In genomic region chrX:16138108-16138427, GRCh38 we compare ENCODE assay signal across 11 cellular contexts. TPM values are rescaled to one million over a fixed set of nuclear protein-coding genes. Genes with fewer than 3 reads are reported as not detected.
DNase-seq lines count a peak whose midpoint lies in the region; ATAC-seq, FAIRE-seq and TF ChIP-seq lines count a peak whose summit lies in the region.
"Had no signal": no experiment of that assay in that cellular context is flagged by ENCODE, and none has a peak within 500 bp of the region (broad histone marks: within the 10 kb centered on the region; RNA-seq: fewer than 3 reads in every experiment).

No MANE protein-coding gene starts in this region.

- no peak overlapping the region for H3K4me2 ChIP-seq in SK-N-SH
- H3K4me2 ChIP-seq: BLaER1 treated with 17β-estradiol and CSF1 and Interleukin-3, amounts not matched to agents 10 nM and 100 nM had no signal

- H3K27ac ChIP-seq in SK-N-SH (ENCODE audit: low read depth in 2 of 2, low read length in 1 of 2) (no peak overlapping the region), pancreas (no peak overlapping the region)
- H3K27ac ChIP-seq: BLaER1 treated with 17β-estradiol and CSF1 and Interleukin-3, amounts not matched to agents 10 nM and 100 nM had no signal

- no peaks in the 10 kb centered on the region for H3K36me3 ChIP-seq in SK-N-SH (replicated peaks in 1 of 2; ENCODE audit: control insufficient read depth in 1 of 2, insufficient read depth in 2 of 2, low read length in 1 of 2)
- no peaks in the 10 kb centered on the region for H3K36me3 ChIP-seq in pancreas
- H3K36me3 ChIP-seq: BLaER1 treated with 17β-estradiol and CSF1 and Interleukin-3, amounts not matched to agents 10 nM and 100 nM had no signal

- no peak overlapping the region for H3K4me3 ChIP-seq in SK-N-SH (ENCODE audit: low read depth in 2 of 2, low read length in 1 of 2)
- no peak overlapping the region for H3K4me3 ChIP-seq in pancreas
- H3K4me3 ChIP-seq: BLaER1 treated with 17β-estradiol and CSF1 and Interleukin-3, amounts not matched to agents 10 nM and 100 nM had no signal

- TF ChIP-seq RAD21 in SK-N-SH (IDR thresholded peaks at IDR 0.05; ENCODE audit: low read length), result peak; percentile 7; the same call in 1 of the 2 replicates

- H3K9me3 ChIP-seq in SK-N-SH (no peaks in the 10 kb centered on the region), pancreas (no peaks in the 10 kb centered on the region)

- ATAC-seq in SK-N-SH treated with all-trans-retinoic acid at 6 μM for 48 hours (no peak), HG02759 (IDR thresholded peaks at IDR 0.05; ENCODE audit: unreplicated experiment) (peak; percentile 47), pancreas (peak in 3 of 4 donors; percentile 51 to 73 (median 63))

- no peaks in the 10 kb centered on the region for H4K20me1 ChIP-seq in SK-N-SH (ENCODE audit: insufficient read depth)

- H3F3A ChIP-seq in SK-N-SH (replicated peaks; ENCODE audit: insufficient read depth), result no peaks in the 10 kb centered on the region

- no peak for FAIRE-seq in pancreas (lab: Jason Lieb, UNC)

- H3K4me1 ChIP-seq in SK-N-SH (ENCODE audit: control insufficient read depth in 1 of 2, insufficient read depth in 2 of 2, low read depth in 1 of 2, low read length in 1 of 2) (no peaks in the 10 kb centered on the region), pancreas (no peaks in the 10 kb centered on the region)

- POLR2A ChIA-PET in SK-N-SH (lab: Yijun Ruan, JAX), result no interaction called here

- no peaks in the 10 kb centered on the region for H3K27me3 ChIP-seq in SK-N-SH (ENCODE audit: insufficient read depth)
- no peaks in the 10 kb centered on the region for H3K27me3 ChIP-seq in pancreas

- H3K9me2 ChIP-seq in SK-N-SH, result no peaks in the 10 kb centered on the region

- WGBS in SK-N-SH (ENCODE audit: low lambda C conversion rate), result 38% methylated on average over 1 of the region's 1 CpG
- WGBS in pancreas, 2 donors, result 43 to 47% methylated on average over 1 of the region's 1 CpG

- H2AFZ ChIP-seq in SK-N-SH (ENCODE audit: low read depth), result no peak overlapping the region

- no peak overlapping the region for H3K9ac ChIP-seq in SK-N-SH
- H3K9ac ChIP-seq: BLaER1 treated with 17β-estradiol and CSF1 and Interleukin-3, amounts not matched to agents 10 nM and 100 nM had no signal

- intact Hi-C loops in pancreas (cut with DNase I), result no loop called here

- CTCF ChIA-PET in SK-N-SH (lab: Yijun Ruan, JAX), result interaction anchor here (0.7 to 1.5 kb wide), 3 partner anchors 8 to 207 kb away, joined by 3 to 4 read pairs (median 3); no protein-coding TSS in a partner anchor

- TF ChIP-seq CTCF in SK-N-SH (IDR thresholded peaks at IDR 0.05), result no peak
- TF ChIP-seq CTCF in pancreas (IDR thresholded peaks at IDR 0.05), result peak in 1 of 4 donors; percentile 6

- no peak for TF ChIP-seq EP300 in SK-N-SH (IDR thresholded peaks at IDR 0.05; ENCODE audit: borderline replicate concordance in 1 of 2, low read depth in 1 of 2, low read length in 1 of 2)

- H3K79me2 ChIP-seq in SK-N-SH (ENCODE audit: insufficient read depth), result no peaks in the 10 kb centered on the region

- DNase-seq in SK-N-SH, result no peak
- DNase-seq in SK-N-DZ (ENCODE audit: low spot score), result peak; percentile 5
- DNase-seq in pancreas, result no peak
- no peak for DNase-seq in AG20443 (ENCODE audit: low spot score)
- no peak for DNase-seq in activated T-cell treated with anti-CD3 and anti-CD28 coated beads for 4 hours
- DNase-seq in amygdala (lab: John Stamatoyannopoulos, UW), result no peak
- DNase-seq: activated CD4-positive, alpha-beta T cell treated with anti-CD3 and anti-CD28 coated beads, Interleukin-2, amount 50 U/mL, for 4 hours had no signal

TF ChIP-seq in SK-N-SH, 30 proteins besides CTCF, POLR2A, EP300 and RAD21 (continues in another document):
- TF ChIP-seq TEAD4 (IDR thresholded peaks at IDR 0.05; ENCODE audit: borderline replicate concordance, insufficient read depth) (no peak), POLR2AphosphoS5 (IDR thresholded peaks at IDR 0.05; ENCODE audit: low read depth, low read length) (no peak), ZBTB33 (IDR thresholded peaks at IDR 0.05; ENCODE audit: borderline replicate concordance, low read depth) (no peak)

TF ChIP-seq in SK-N-SH treated with all-trans-retinoic acid at 6 μM for 48 hours, 23 proteins besides CTCF, POLR2A, EP300 and RAD21:
- no peak for TF ChIP-seq GLIS3 (CRISPR knock-in tag; IDR thresholded peaks at IDR 0.05)
- TF ChIP-seq PATZ1 (CRISPR knock-in tag; IDR thresholded peaks at IDR 0.05; ENCODE audit: borderline replicate concordance), result no peak
- no peak for TF ChIP-seq ARNTL (CRISPR knock-in tag; IDR thresholded peaks at IDR 0.05; ENCODE audit: borderline replicate concordance, low read depth)
- no peak for TF ChIP-seq ESRRG (CRISPR knock-in tag; IDR thresholded peaks at IDR 0.05)
- no peak for TF ChIP-seq ZFP30 (CRISPR knock-in tag; IDR thresholded peaks at IDR 0.05)
- TF ChIP-seq ZFP3 (CRISPR knock-in tag; IDR thresholded peaks at IDR 0.05), result no peak

RNA-seq across cellular contexts. Expression of gene GRPR, which starts 14.7 kb away (rescaled TPM):
- polyA plus RNA-seq in SK-N-SH (2012; rRNA removed), result 1.2 and 2.8 TPM in 2 replicates
- polyA plus RNA-seq in SK-N-SH (2012; cell fraction: cytosol; rRNA removed), result 1.3 and 1.6 TPM in 2 replicates
- 1.0 and 2.0 TPM in 2 replicates for polyA plus RNA-seq in SK-N-SH (2012; cell fraction: nucleus; rRNA removed)
- polyA plus RNA-seq in SK-N-DZ (2014; cell fraction: cytosol; rRNA removed), result 0.14 and 0.36 TPM in 2 replicates
- 0.42 TPM in 1 of 2 replicates, not detected in the other for polyA plus RNA-seq in SK-N-DZ (2014; cell fraction: nucleus; rRNA removed)
- total RNA-seq in pancreas, result 10 to 100 TPM in 3 of 6 donors, 1 to 10 TPM in 3; 7.1 to 32.4 (median 9.3) TPM
- 1 to 10 TPM; 1.4 to 2.9 TPM for polyA plus RNA-seq in pancreas
- total RNA-seq: NCI-H460 had no signal

RNA-seq across cellular contexts. Expression of gene MAGEB17, which starts 29.2 kb away (rescaled TPM):
- polyA plus RNA-seq in SK-N-SH (2012; rRNA removed), result 0.13 TPM in 2 replicates
- polyA plus RNA-seq in SK-N-SH (2012; cell fraction: cytosol; rRNA removed), result 0.08 and 0.14 TPM in 2 replicates
- 0.93 and 1.1 TPM in 2 replicates for polyA plus RNA-seq in SK-N-SH (2012; cell fraction: nucleus; rRNA removed)
- polyA plus RNA-seq in SK-N-DZ (2014; cell fraction: cytosol; rRNA removed), result 0.13 and 0.17 TPM in 2 replicates
- polyA plus RNA-seq in SK-N-DZ (2014; cell fraction: nucleus; rRNA removed), result 0.72 and 1.0 TPM in 2 replicates
- total RNA-seq in pancreas, result 1 to 10 TPM in 1 of 6 donors, under 1 TPM in 5; 0.19 to 2.2 (median 0.53) TPM
- 1 to 10 TPM in 1 of 2 donors, under 1 TPM in 1; 0.66 to 2.2 TPM for polyA plus RNA-seq in pancreas
- total RNA-seq: NCI-H460 had no signal
